In the genomic region with DNA sequence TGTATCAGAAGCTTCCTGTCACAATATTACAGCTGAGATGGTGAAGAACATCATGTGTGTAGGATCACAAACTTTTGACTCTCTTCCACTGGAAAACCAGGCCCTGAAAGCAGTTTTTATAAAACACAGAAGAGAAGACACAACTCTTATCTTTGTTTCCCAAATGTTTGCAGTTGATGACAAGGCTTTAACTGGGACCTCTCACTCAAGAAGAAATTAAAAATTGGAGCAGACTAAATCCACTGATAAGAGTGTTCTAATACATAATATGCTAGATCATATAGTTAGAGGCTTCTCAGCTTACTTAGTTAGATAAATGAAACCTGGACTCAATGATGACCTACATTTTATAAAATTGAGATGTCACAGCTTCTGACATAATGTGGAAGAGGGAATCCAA, we compare ENCODE assay signal across 24 cellular contexts.
"Had no signal": no experiment of that assay in that cellular context is flagged by ENCODE, and none has a peak within 500 bp of the region (broad histone marks: within the 10 kb centered on the region; RNA-seq: fewer than 3 reads in every experiment).

No MANE protein-coding gene starts in this region.

- H3K4me3 ChIP-seq: MG63, PC-9, Peyer's patch, SJSA1, SK-N-MC had no signal

- H3K27me3 ChIP-seq: MG63, Peyer's patch, SJSA1 had no signal

- DNase-seq: Karpas-422; KBM-7; MG63; NCI-H1092 treated with DMSO at 0.1 percent for 48 hours; NCI-H1436; NCI-H187; NCI-H2081 treated with DMSO at 0.1 percent for 48 hours; NCI-H2171; NCI-H226; NCI-H446; NCI-H510A; NCI-H524 treated with DMSO at 0.1 percent for 48 hours; NCI-H69; NCI-H774; NK-92 treated with Interleukin-12 subunit alpha and Interleukin-12 subunit beta, amount 100 ng/mL, for 24 hours; PC-9; Peyer's patch; SIG-M5 had no signal

- H3K4me2 ChIP-seq: PC-9 had no signal

- H3K9me3 ChIP-seq: MG63, Peyer's patch, SJSA1 had no signal

- H3K36me3 ChIP-seq: SJSA1 had no signal

- H3K27ac Mint-ChIP-seq: IgD-negative memory B cell had no signal

- H3K27ac ChIP-seq: HL-60, PC-9, Peyer's patch, SJSA1, SK-N-MC had no signal

- ATAC-seq: Right ventricle myocardium inferior had no signal

- FAIRE-seq: HTR-8/SVneo had no signal

- H3K9me3 Mint-ChIP-seq: IgD-negative memory B cell had no signal

- H3K4me3 Mint-ChIP-seq: IgD-negative memory B cell had no signal

- H3K27me3 Mint-ChIP-seq: IgD-negative memory B cell had no signal

- H2AFZ ChIP-seq: PC-9 had no signal

- H3K4me1 ChIP-seq: Peyer's patch, SJSA1 had no signal
